In the genomic region with DNA sequence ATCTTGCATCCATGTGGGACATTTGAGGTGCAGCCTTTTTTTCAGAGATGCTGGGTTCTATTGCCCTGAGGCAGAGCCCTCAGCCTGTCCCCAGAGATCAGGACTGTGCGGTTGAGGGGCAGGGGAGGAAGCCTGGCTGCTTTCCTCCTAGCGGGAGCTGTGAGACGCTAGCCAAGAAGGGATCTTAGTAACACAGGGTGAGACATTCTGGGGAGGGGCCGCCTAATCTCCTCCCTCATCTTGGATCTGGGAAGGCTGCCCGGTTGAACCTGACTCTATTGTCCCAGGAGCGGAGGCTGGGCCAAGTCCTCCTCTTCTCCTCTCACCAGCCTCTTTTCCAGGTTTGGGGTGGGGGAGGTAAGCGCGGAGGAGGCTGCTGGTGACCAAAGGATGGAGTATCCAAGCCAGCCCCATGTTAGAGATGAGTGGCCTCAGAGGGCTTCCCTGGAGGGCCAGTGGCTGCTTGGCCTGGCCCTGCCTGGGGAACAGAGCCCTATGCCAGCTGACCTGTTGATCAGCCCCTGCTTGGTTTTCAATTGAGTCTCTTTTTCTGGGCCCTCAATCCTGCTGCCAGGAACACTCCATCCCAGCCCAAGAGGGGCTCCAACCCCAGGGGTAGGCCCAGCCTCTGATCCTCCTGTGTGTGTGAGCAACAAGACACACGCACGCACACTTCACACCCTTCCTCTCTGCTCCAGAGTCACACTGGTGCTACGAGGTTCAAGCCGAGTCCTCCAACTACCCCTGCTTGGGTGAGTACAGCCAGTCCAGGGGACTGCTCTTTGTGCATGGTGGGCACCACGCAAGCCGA, we compare ENCODE assay signal across 14 cellular contexts. TPM values are rescaled to one million over a fixed set of nuclear protein-coding genes. Genes with fewer than 3 reads are reported as not detected.
DNase-seq lines count a peak whose midpoint lies in the region; ATAC-seq and TF ChIP-seq lines count a peak whose summit lies in the region.
"Had no signal": no experiment of that assay in that cellular context is flagged by ENCODE, and none has a peak within 500 bp of the region (broad histone marks: within the 10 kb centered on the region; RNA-seq: fewer than 3 reads in every experiment).

No MANE protein-coding gene starts in this region.

- H3K9me2 ChIP-seq in SK-N-SH = no peaks in the 10 kb centered on the region

- no peak for TF ChIP-seq RAD21 in SK-N-SH (IDR thresholded peaks at IDR 0.05; ENCODE audit: low read length)

- no peak overlapping the region for H2AFZ ChIP-seq in SK-N-SH (ENCODE audit: low read depth)

- no peaks in the 10 kb centered on the region for H3F3A ChIP-seq in SK-N-SH (replicated peaks; ENCODE audit: insufficient read depth)

- no peak overlapping the region for H3K4me2 ChIP-seq in SK-N-SH

- H3K4me1 ChIP-seq in SK-N-SH (ENCODE audit: control insufficient read depth in 1 of 2, insufficient read depth in 2 of 2, low read depth in 1 of 2, low read length in 1 of 2) = peaks cover 10 to 11% of the 10 kb centered on the region in 2 experiments; a peak in 2 of 4 replicates

- in situ Hi-C loops in G401 (cut with HindIII; ENCODE audit: low sequenced_read_pairs) = no loop called here
- in situ Hi-C loops in GM13977 (cut with MboI; ENCODE audit: low pct_unique_long_range_greater_than_20kb, low sequenced_read_pairs, unreplicated experiment) = no loop called here

- no peak for TF ChIP-seq CTCF in SK-N-SH (IDR thresholded peaks at IDR 0.05)
- no peak for TF ChIP-seq CTCF in fibroblast of the aortic adventitia (IDR thresholded peaks at IDR 0.05; ENCODE audit: insufficient read depth, low read length)
- no peak for TF ChIP-seq CTCF in GM13977 (IDR thresholded peaks at IDR 0.05; ENCODE audit: extremely low read depth, insufficient read depth, missing control alignments)

- intact Hi-C loops in sciatic nerve (cut with DNase I) = no loop called here

- peak; percentile 80 for DNase-seq in G401 (ENCODE audit: low spot score)
- peak; percentile 50 for DNase-seq in SK-N-SH
- DNase-seq in fibroblast of the aortic adventitia (ENCODE audit: low read depth) = peak; percentile 94
- DNase-seq in sciatic nerve (ENCODE audit: low spot score) = no peak
- DNase-seq in NOMO-1 (lab: John Stamatoyannopoulos, UW; ENCODE audit: unreplicated experiment in 2 of 2) = no peak
- no peak for DNase-seq in NCI-H1105 (lab: John Stamatoyannopoulos, UW)
- DNase-seq in GM13977 (ENCODE audit: low spot score) = no peak
- DNase-seq: activated T-cell treated with anti-CD3 and anti-CD28 coated beads, Interleukin-2, amount 50 U/mL, for 4 hours; mucosa of descending colon; NCI-H1694; stimulated activated CD4-positive, alpha-beta T cell treated with anti-CD3 and anti-CD28 coated beads, Interleukin-4, amount 100 ng/mL, for 4 hours; SW 1271 had no signal

- H3K9me3 ChIP-seq in SK-N-SH = no peaks in the 10 kb centered on the region
- H3K9me3 ChIP-seq: mucosa of descending colon had no signal

- no peaks in the 10 kb centered on the region for H3K79me2 ChIP-seq in SK-N-SH (ENCODE audit: insufficient read depth)

- H3K27ac ChIP-seq in SK-N-SH (ENCODE audit: low read depth in 2 of 2, low read length in 1 of 2) = no peak overlapping the region
- H3K27ac ChIP-seq: epithelial cell of prostate had no signal

- CTCF ChIA-PET in SK-N-SH (lab: Yijun Ruan, JAX) = no interaction called here

- H3K9ac ChIP-seq in SK-N-SH = no peak overlapping the region

- no peak for TF ChIP-seq EP300 in SK-N-SH (IDR thresholded peaks at IDR 0.05; ENCODE audit: borderline replicate concordance in 1 of 2, low read depth in 1 of 2, low read length in 1 of 2)

- H3K36me3 ChIP-seq in SK-N-SH (replicated peaks in 1 of 2; ENCODE audit: control insufficient read depth in 1 of 2, insufficient read depth in 2 of 2, low read length in 1 of 2) = no peaks in the 10 kb centered on the region

- 75% methylated on average over 13 of the region's 14 CpGs for WGBS in SK-N-SH (ENCODE audit: low lambda C conversion rate)

- ATAC-seq in sciatic nerve = peak; percentile 82
- ATAC-seq in GM21447 (IDR thresholded peaks at IDR 0.05; ENCODE audit: unreplicated experiment) = no peak
- ATAC-seq: activated T-cell treated with anti-CD3 and anti-CD28 coated beads, Interleukin-2, amount 50 U/mL, for 4 hours; mucosa of descending colon had no signal

- H3K4me3 ChIP-seq in SK-N-SH (ENCODE audit: low read depth in 2 of 2, low read length in 1 of 2) = no peak overlapping the region
- H3K4me3 ChIP-seq in fibroblast of the aortic adventitia (ENCODE audit: low read depth, low read length) = no peak overlapping the region
- H3K4me3 ChIP-seq: mucosa of descending colon had no signal

- POLR2A ChIA-PET in SK-N-SH (lab: Yijun Ruan, JAX) = no interaction called here

- H3K27me3 ChIP-seq in SK-N-SH (ENCODE audit: insufficient read depth) = peaks cover 20% of the 10 kb centered on the region

- H4K20me1 ChIP-seq in SK-N-SH (ENCODE audit: insufficient read depth) = no peaks in the 10 kb centered on the region

TF ChIP-seq in SK-N-SH, 30 proteins besides CTCF, POLR2A, EP300 and RAD21:
- TF ChIP-seq TCF12 (IDR thresholded peaks at IDR 0.05) = no peak; the same call in 1 of the 2 replicates
- no peak for TF ChIP-seq YY1 (IDR thresholded peaks at IDR 0.05; ENCODE audit: low read depth)
- no peak; the same call in 1 of the 2 replicates for TF ChIP-seq NFIC (IDR thresholded peaks at IDR 0.05; ENCODE audit: borderline replicate concordance)
- TF ChIP-seq RFX5 (IDR thresholded peaks at IDR 0.05; ENCODE audit: low read length) = no peak
- no peak for TF ChIP-seq GABPA (IDR thresholded peaks at IDR 0.05; ENCODE audit: low read depth)
- no peak for TF ChIP-seq RCOR1 (IDR thresholded peaks at IDR 0.05; ENCODE audit: low read length)
- TF ChIP-seq, protein P1, sequence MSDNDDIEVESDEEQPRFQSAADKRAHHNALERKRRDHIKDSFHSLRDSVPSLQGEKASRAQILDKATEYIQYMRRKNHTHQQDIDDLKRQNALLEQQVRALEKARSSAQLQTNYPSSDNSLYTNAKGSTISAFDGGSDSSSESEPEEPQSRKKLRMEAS (IDR thresholded peaks at IDR 0.05; ENCODE audit: low read depth) = no peak
- no peak for TF ChIP-seq GATA2 (CRISPR knock-in tag; IDR thresholded peaks at IDR 0.05)
- TF ChIP-seq JUND (IDR thresholded peaks at IDR 0.05) = no peak
- no peak for TF ChIP-seq MXI1 (IDR thresholded peaks at IDR 0.05; ENCODE audit: low read depth, low read length)
- TF ChIP-seq CHD2 (IDR thresholded peaks at IDR 0.05; ENCODE audit: low read length, partially characterized antibody) = no peak
- TF ChIP-seq POLR2AphosphoS5 (IDR thresholded peaks at IDR 0.05; ENCODE audit: low read depth, low read length) = no peak
- no peak for TF ChIP-seq ELF1 (IDR thresholded peaks at IDR 0.05)
- TF ChIP-seq FOXM1 (IDR thresholded peaks at IDR 0.05; ENCODE audit: low read depth) = no peak
- TF ChIP-seq, protein P2, sequence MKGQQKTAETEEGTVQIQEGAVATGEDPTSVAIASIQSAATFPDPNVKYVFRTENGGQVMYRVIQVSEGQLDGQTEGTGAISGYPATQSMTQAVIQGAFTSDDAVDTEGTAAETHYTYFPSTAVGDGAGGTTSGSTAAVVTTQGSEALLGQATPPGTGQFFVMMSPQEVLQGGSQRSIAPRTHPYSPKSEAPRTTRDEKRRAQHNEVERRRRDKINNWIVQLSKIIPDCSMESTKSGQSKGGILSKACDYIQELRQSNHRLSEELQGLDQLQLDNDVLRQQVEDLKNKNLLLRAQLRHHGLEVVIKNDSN (IDR thresholded peaks at IDR 0.05; ENCODE audit: borderline replicate concordance, low read depth) = no peak
- TF ChIP-seq MEF2A (IDR thresholded peaks at IDR 0.05; ENCODE audit: borderline replicate concordance, low read depth) = no peak
- TF ChIP-seq FOSL2 (IDR thresholded peaks at IDR 0.05; ENCODE audit: borderline replicate concordance, low read depth) = no peak; the same call in 1 of the 2 replicates

RNA-seq across cellular contexts. Expression of a gene that starts 5.0 kb away (rescaled TPM):
- not detected in 2 replicates for total RNA-seq in G401 (2014; rRNA removed; shearing (Covaris generic))
- 0.15 and 0.21 TPM in 2 replicates for polyA plus RNA-seq in SK-N-SH (2012; rRNA removed)
- polyA plus RNA-seq in SK-N-SH (2012; cell fraction: cytosol; rRNA removed) = 0.04 and 0.10 TPM in 2 replicates
- polyA plus RNA-seq in SK-N-SH (2012; cell fraction: nucleus; rRNA removed) = 0.12 and 0.31 TPM in 2 replicates
- total RNA-seq in fibroblast of the aortic adventitia (ENCODE audit: low replicate concordance) (not detected in 2 replicates), sciatic nerve (13.6 TPM)
- total RNA-seq: activated T-cell treated with anti-CD3 and anti-CD28 coated beads, Interleukin-2, amount 50 U/mL, for 4 hours had no signal

Comparison
In these comparisons a context has a peak if more than half of its experiments do, and no peak if none do; other contexts are left out.
1. DNase-seq: peak in G401 (single experiment), SK-N-SH (single experiment) and fibroblast of the aortic adventitia (single experiment); none in sciatic nerve (single experiment), NOMO-1 (0 of 2), NCI-H1105 (single experiment) and GM13977 (single experiment).
2. RNA of a gene that starts 5.0 kb away (total RNA-seq): 13.6 TPM in sciatic nerve (single experiment); not detected in G401 and not detected in fibroblast of the aortic adventitia; every median in the first group is over 10 times any median in the second.